24 cellular contexts compared by ENCODE assay signal in genomic region chr22:49306632-49306975, GRCh38.
DNase-seq lines count a peak whose midpoint lies in the region; ATAC-seq and TF ChIP-seq lines count a peak whose summit lies in the region.
"Had no signal": no experiment of that assay in that cellular context is flagged by ENCODE, and none has a peak within 500 bp of the region (broad histone marks: within the 10 kb centered on the region; RNA-seq: fewer than 3 reads in every experiment).

No MANE protein-coding gene starts in this region.

- DNase-seq in natural killer cell treated with Interleukin-12 subunit alpha and Interleukin-12 subunit beta and Interleukin-15 and Interleukin-18, amount 100 ng/mL, for 72 hours (ENCODE audit: low spot score), result peak; percentile 58
- DNase-seq in natural killer cell (no peak), coronary artery (ENCODE audit: low spot score) (peak; percentile 58), progenitor cell of endocrine pancreas (ENCODE audit: low spot score, unreplicated experiment) (peak; percentile 5), CD14-positive monocyte (ENCODE audit: low spot score) (no peak)
- DNase-seq: activated CD4-positive, alpha-beta T cell treated with anti-CD3 and anti-CD28 coated beads for 48 hours; activated gamma-delta T cell; CD4-positive, alpha-beta memory T cell; GOT3; immature natural killer cell; NCI-H1105 treated with DMSO at 0.1 percent for 48 hours; NCI-H2029 treated with DMSO at 0.1 percent for 48 hours; NCI-H2227 treated with DMSO at 0.1 percent for 48 hours; NCI-H748 treated with DMSO at 0.1 percent for 48 hours; T-helper 2 cell; uterus had no signal

- H3K4me3 Mint-ChIP-seq in natural killer cell treated with Interleukin-12 subunit alpha and Interleukin-12 subunit beta and Interleukin-15 and Interleukin-18, amount 100 ng/mL, for 72 hours, result no peak overlapping the region
- H3K4me3 Mint-ChIP-seq in natural killer cell, result no peak overlapping the region
- no peak overlapping the region for H3K4me3 Mint-ChIP-seq in progenitor cell of endocrine pancreas (ENCODE audit: low read depth)
- H3K4me3 Mint-ChIP-seq in CD14-positive monocyte, result no peak overlapping the region
- H3K4me3 Mint-ChIP-seq: brain; CD4-positive, alpha-beta memory T cell; immature natural killer cell; nephron had no signal

- peaks cover 29 to 31% of the 10 kb centered on the region in 2 donors for H3K27me3 Mint-ChIP-seq in natural killer cell treated with Interleukin-12 subunit alpha and Interleukin-12 subunit beta and Interleukin-15 and Interleukin-18, amount 100 ng/mL, for 72 hours
- H3K27me3 Mint-ChIP-seq in natural killer cell (ENCODE audit: low read depth in 2 of 2), result peaks cover 14 to 26% of the 10 kb centered on the region in 2 donors
- H3K27me3 Mint-ChIP-seq in progenitor cell of endocrine pancreas, result peaks cover 23% of the 10 kb centered on the region
- peaks cover 7 to 15% (median 10%) of the 10 kb centered on the region in 3 donors for H3K27me3 Mint-ChIP-seq in CD14-positive monocyte (ENCODE audit: low read depth in 3 of 3)

- no peak for ATAC-seq in natural killer cell treated with Interleukin-12 subunit alpha and Interleukin-12 subunit beta and Interleukin-15 and Interleukin-18, amount 100 ng/mL, for 72 hours
- ATAC-seq in natural killer cell (no peak), GM21737 (IDR thresholded peaks at IDR 0.05; ENCODE audit: unreplicated experiment) (no peak), GM18502 (IDR thresholded peaks at IDR 0.05; ENCODE audit: poor library complexity, unreplicated experiment) (no peak)
- ATAC-seq: SK-N-SH treated with all-trans-retinoic acid at 6 μM for 48 hours had no signal

- no peaks in the 10 kb centered on the region for H3K36me3 Mint-ChIP-seq in natural killer cell treated with Interleukin-12 subunit alpha and Interleukin-12 subunit beta and Interleukin-15 and Interleukin-18, amount 100 ng/mL, for 72 hours
- H3K36me3 Mint-ChIP-seq in natural killer cell, result no peaks in the 10 kb centered on the region
- no peaks in the 10 kb centered on the region for H3K36me3 Mint-ChIP-seq in progenitor cell of endocrine pancreas (ENCODE audit: insufficient read depth)
- no peaks in the 10 kb centered on the region for H3K36me3 Mint-ChIP-seq in CD14-positive monocyte
- H3K36me3 Mint-ChIP-seq: brain; CD4-positive, alpha-beta memory T cell; immature natural killer cell had no signal

- no peaks in the 10 kb centered on the region for H3K4me1 Mint-ChIP-seq in natural killer cell treated with Interleukin-12 subunit alpha and Interleukin-12 subunit beta and Interleukin-15 and Interleukin-18, amount 100 ng/mL, for 72 hours (ENCODE audit: low read depth in 2 of 2)
- H3K4me1 Mint-ChIP-seq in natural killer cell, result no peaks in the 10 kb centered on the region
- H3K4me1 Mint-ChIP-seq in progenitor cell of endocrine pancreas (ENCODE audit: low read depth), result no peaks in the 10 kb centered on the region
- H3K4me1 Mint-ChIP-seq in CD14-positive monocyte, result no peaks in the 10 kb centered on the region
- H3K4me1 Mint-ChIP-seq: CD4-positive, alpha-beta memory T cell; immature natural killer cell; nephron had no signal

- H3K27ac ChIP-seq in coronary artery, result no peak overlapping the region
- H3K27ac ChIP-seq: esophagus muscularis mucosa, hepatocyte, parathyroid adenoma, uterus had no signal

- TF ChIP-seq CTCF in natural killer cell (IDR thresholded peaks at IDR 0.05), result no peak
- no peak for TF ChIP-seq CTCF in coronary artery (IDR thresholded peaks at IDR 0.05)
- no peak for TF ChIP-seq CTCF in progenitor cell of endocrine pancreas (IDR thresholded peaks at IDR 0.05; ENCODE audit: unreplicated experiment)
- TF ChIP-seq CTCF in CD14-positive monocyte (IDR thresholded peaks at IDR 0.05), result no peak

- intact Hi-C loops in natural killer cell (cut with micrococcal nuclease), result no loop called here
- intact Hi-C loops in CD14-positive monocyte (cut with micrococcal nuclease), result no loop called here

- no peaks in the 10 kb centered on the region for H3K9me3 Mint-ChIP-seq in natural killer cell treated with Interleukin-12 subunit alpha and Interleukin-12 subunit beta and Interleukin-15 and Interleukin-18, amount 100 ng/mL, for 72 hours
- H3K9me3 Mint-ChIP-seq in natural killer cell (no peaks in the 10 kb centered on the region), progenitor cell of endocrine pancreas (ENCODE audit: low read depth) (no peaks in the 10 kb centered on the region), CD14-positive monocyte (peaks cover 0 to 2% (median 0%) of the 10 kb centered on the region in 7 donors)
- H3K9me3 Mint-ChIP-seq: brain, immature natural killer cell, nephron had no signal

- H3K27ac Mint-ChIP-seq in natural killer cell treated with Interleukin-12 subunit alpha and Interleukin-12 subunit beta and Interleukin-15 and Interleukin-18, amount 100 ng/mL, for 72 hours, result no peak overlapping the region
- no peak overlapping the region for H3K27ac Mint-ChIP-seq in natural killer cell
- no peak overlapping the region for H3K27ac Mint-ChIP-seq in progenitor cell of endocrine pancreas
- no peak overlapping the region for H3K27ac Mint-ChIP-seq in CD14-positive monocyte
- H3K27ac Mint-ChIP-seq: CD4-positive, alpha-beta memory T cell; immature natural killer cell; nephron had no signal

- no peak overlapping the region for H3K4me3 ChIP-seq in coronary artery
- H3K4me3 ChIP-seq: esophagus muscularis mucosa, hepatocyte, uterus had no signal

Comparison
In these comparisons a context has a peak if more than half of its experiments do, and no peak if none do; other contexts are left out.
1. DNase-seq: peak in natural killer cell treated with Interleukin-12 subunit alpha and Interleukin-12 subunit beta and Interleukin-15 and Interleukin-18, amount 100 ng/mL, for 72 hours (single experiment), coronary artery (single experiment) and progenitor cell of endocrine pancreas (single experiment); none in natural killer cell (single experiment) and CD14-positive monocyte (single experiment).